1 cellular context compared by ENCODE assay signal in the genomic region with DNA sequence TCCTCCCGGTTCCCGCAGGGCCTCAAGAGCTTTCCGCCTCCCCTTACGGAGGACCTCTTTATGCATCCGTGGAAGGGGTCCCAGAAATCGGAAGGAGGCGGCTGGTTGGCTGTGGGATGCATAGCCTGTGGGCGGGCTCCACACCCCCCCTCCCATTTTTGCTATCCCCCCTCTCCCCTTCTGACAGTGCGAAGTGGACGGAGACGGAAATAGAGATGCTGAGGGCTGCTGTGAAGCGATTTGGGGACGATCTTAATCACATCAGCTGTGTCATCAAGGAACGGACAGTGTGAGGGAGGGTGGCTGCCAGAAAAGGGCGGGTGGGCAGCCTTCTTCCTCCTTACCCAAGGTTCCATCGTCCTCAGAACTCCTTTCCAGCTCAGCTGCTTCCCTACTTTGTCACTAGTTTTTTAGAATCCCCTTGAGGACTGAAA.
TF ChIP-seq lines count a peak whose summit lies in the region.

No MANE protein-coding gene starts in this region.

TF ChIP-seq in IMR-90, 13 proteins besides CTCF, POLR2A, EP300 and RAD21 (continued from another document):
- TF ChIP-seq, protein P1, sequence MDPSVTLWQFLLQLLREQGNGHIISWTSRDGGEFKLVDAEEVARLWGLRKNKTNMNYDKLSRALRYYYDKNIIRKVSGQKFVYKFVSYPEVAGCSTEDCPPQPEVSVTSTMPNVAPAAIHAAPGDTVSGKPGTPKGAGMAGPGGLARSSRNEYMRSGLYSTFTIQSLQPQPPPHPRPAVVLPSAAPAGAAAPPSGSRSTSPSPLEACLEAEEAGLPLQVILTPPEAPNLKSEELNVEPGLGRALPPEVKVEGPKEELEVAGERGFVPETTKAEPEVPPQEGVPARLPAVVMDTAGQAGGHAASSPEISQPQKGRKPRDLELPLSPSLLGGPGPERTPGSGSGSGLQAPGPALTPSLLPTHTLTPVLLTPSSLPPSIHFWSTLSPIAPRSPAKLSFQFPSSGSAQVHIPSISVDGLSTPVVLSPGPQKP (IDR thresholded peaks at IDR 0.05; ENCODE audit: borderline replicate concordance, low read depth, low read length): no peak
- TF ChIP-seq RCOR1 (IDR thresholded peaks at IDR 0.05; ENCODE audit: insufficient replicate concordance, low read length) (no peak), NFE2L2 (IDR thresholded peaks at IDR 0.05; ENCODE audit: low read depth, low read length) (no peak), SMC3 (IDR thresholded peaks at IDR 0.05; ENCODE audit: low read depth, low read length) (no peak), CHD1 (IDR thresholded peaks at IDR 0.05; ENCODE audit: low read depth, low read length) (no peak), FOS (IDR thresholded peaks at IDR 0.05; ENCODE audit: low read depth, low read length) (no peak), MAFK (IDR thresholded peaks at IDR 0.05; ENCODE audit: low read depth, low read length) (no peak), MAZ (IDR thresholded peaks at IDR 0.05; ENCODE audit: borderline replicate concordance, low read depth, low read length) (no peak), CEBPB (IDR thresholded peaks at IDR 0.05; ENCODE audit: low read depth, low read length) (no peak), BHLHE40 (IDR thresholded peaks at IDR 0.05; ENCODE audit: low read depth, low read length) (no peak)
